Comparison of ENCODE assay signal across 8 cellular contexts in the genomic region with DNA sequence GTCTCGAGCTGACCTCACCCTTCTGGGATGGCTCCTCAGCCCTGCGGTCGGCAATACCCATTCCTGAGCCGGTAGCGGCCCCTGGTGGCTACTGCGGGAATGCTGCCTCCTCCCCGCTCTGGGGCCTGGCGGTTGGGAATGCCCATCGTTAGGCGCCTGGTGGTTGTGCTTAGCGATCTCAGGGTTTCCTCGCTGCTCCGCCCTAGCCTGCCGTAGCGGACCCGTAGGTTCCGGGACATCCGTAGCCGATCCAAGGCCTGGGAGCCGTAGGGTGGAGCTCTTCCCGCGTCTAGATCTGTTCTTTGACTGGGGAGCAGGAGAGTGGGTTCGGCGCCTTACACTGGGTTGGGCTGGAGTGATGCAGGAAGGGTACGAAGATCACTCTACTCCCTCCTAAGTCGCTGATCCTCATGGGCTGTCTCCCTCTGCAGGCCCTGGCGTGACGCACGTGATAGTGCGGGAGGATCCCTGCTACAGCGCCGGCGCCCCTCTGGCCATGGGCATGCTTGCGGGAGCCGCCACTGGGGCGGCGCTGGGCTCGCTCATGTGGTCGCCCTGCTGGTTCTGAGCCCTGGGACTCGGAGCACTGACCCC. TPM values are rescaled to one million over a fixed set of nuclear protein-coding genes. Genes with fewer than 3 reads are reported as not detected.
A peak's percentile ranks its signal among the peaks of the same experiment; 100 is the strongest.
DNase-seq lines count a peak whose midpoint lies in the region; ATAC-seq and TF ChIP-seq lines count a peak whose summit lies in the region.

No MANE protein-coding gene starts in this region.

- H3K36me3 ChIP-seq in right atrium auricular region (no peaks in the 10 kb centered on the region), psoas muscle (ENCODE audit: insufficient read depth in 1 of 2, low read depth in 1 of 2) (no peaks in the 10 kb centered on the region), upper lobe of right lung (no peaks in the 10 kb centered on the region)

- H3K4me1 Mint-ChIP-seq in T-helper 17 cell: peaks cover 24% of the 10 kb centered on the region

- intact Hi-C loops in psoas muscle (cut with DNase I) (loop anchor here (1.0 to 5.0 kb wide), 6 partner anchors 34 to 310 kb away; no protein-coding TSS in a partner anchor), upper lobe of right lung (cut with DNase I) (no loop called here)

- H3K4me1 ChIP-seq in right atrium auricular region (peaks cover 0 to 30% of the 10 kb centered on the region in 2 donors), psoas muscle (peaks cover 17% of the 10 kb centered on the region), upper lobe of right lung (peaks cover 11% of the 10 kb centered on the region)

- peak overlapping the region; percentile 48 for H3K4me3 ChIP-seq in NB4 (ENCODE audit: low read depth, low read length)
- H3K4me3 ChIP-seq in right atrium auricular region: peak overlapping the region; percentile 15 to 41
- H3K4me3 ChIP-seq in psoas muscle: peak overlapping the region; percentile 59
- peak overlapping the region; percentile 30 for H3K4me3 ChIP-seq in upper lobe of right lung

- peak overlapping the region; percentile 49 for H3K4me3 Mint-ChIP-seq in T-helper 17 cell

- peaks cover 4% of the 10 kb centered on the region for H3K36me3 Mint-ChIP-seq in T-helper 17 cell (ENCODE audit: low read depth)

- WGBS in psoas muscle, 3 donors: 5 to 12% (median 11%) methylated on average over 39 to 40 of the region's 40 CpGs

- TF ChIP-seq POLR2A in NB4 (IDR thresholded peaks at IDR 0.05; ENCODE audit: extremely low read depth, insufficient read length): no peak

- peak; percentile 30 for DNase-seq in CMK (ENCODE audit: low read depth)
- DNase-seq in NB4 (ENCODE audit: low read depth): peak; percentile 87
- DNase-seq in T-helper 17 cell: peak; percentile 70 to 90 (median 76)
- DNase-seq in amygdala (lab: John Stamatoyannopoulos, UW): peak in 55 of 56 donors; percentile 48 to 94 (median 81)
- peak; percentile 88 for DNase-seq in right atrium auricular region (ENCODE audit: low spot score)
- DNase-seq in psoas muscle: peak; percentile 90 to 95
- DNase-seq in upper lobe of right lung: peak; percentile 93

- peak overlapping the region in 1 of 2 donors; percentile 13 for H3K27ac ChIP-seq in right atrium auricular region
- no peak overlapping the region for H3K27ac ChIP-seq in psoas muscle
- no peak overlapping the region for H3K27ac ChIP-seq in upper lobe of right lung

- H3K27ac Mint-ChIP-seq in T-helper 17 cell: no peak overlapping the region

- no peaks in the 10 kb centered on the region for H3K27me3 ChIP-seq in right atrium auricular region
- no peaks in the 10 kb centered on the region for H3K27me3 ChIP-seq in psoas muscle (ENCODE audit: insufficient read depth in 3 of 3, low read length in 2 of 3)
- no peaks in the 10 kb centered on the region for H3K27me3 ChIP-seq in upper lobe of right lung

- ATAC-seq in GM21737 (IDR thresholded peaks at IDR 0.05; ENCODE audit: unreplicated experiment) (peak; percentile 74), T-helper 17 cell (peak; percentile 98), psoas muscle (peak; percentile 94 to 98 (median 97)), upper lobe of right lung (peak; percentile 97)

- H3K27me3 Mint-ChIP-seq in T-helper 17 cell: no peaks in the 10 kb centered on the region

- H3K9me3 ChIP-seq in T-helper 17 cell (ENCODE audit: control insufficient read depth, low read length, poor library complexity, severe bottlenecking): no peaks in the 10 kb centered on the region
- H3K9me3 ChIP-seq in right atrium auricular region: no peaks in the 10 kb centered on the region
- H3K9me3 ChIP-seq in psoas muscle: no peaks in the 10 kb centered on the region
- H3K9me3 ChIP-seq in upper lobe of right lung: no peaks in the 10 kb centered on the region

- TF ChIP-seq CTCF in NB4 (IDR thresholded peaks at IDR 0.05; ENCODE audit: low read depth, low read length): peak; percentile 96
- peak; percentile 97 to 98 for TF ChIP-seq CTCF in right atrium auricular region (IDR thresholded peaks at IDR 0.05)
- peak; percentile 99 for TF ChIP-seq CTCF in psoas muscle (IDR thresholded peaks at IDR 0.05)
- peak; percentile 97 for TF ChIP-seq CTCF in upper lobe of right lung (IDR thresholded peaks at IDR 0.05)

RNA-seq across cellular contexts. Expression of a gene that starts 14.8 kb away (rescaled TPM):
- total RNA-seq in T-helper 17 cell (10 to 100 TPM; 26.5 to 33.8 TPM), right atrium auricular region (10 to 100 TPM; 13.0 to 23.8 TPM), psoas muscle (10 to 100 TPM in 2 of 4 donors, 1 to 10 TPM in 2; 8.1 to 13.7 (median 9.9) TPM), upper lobe of right lung (30.5 TPM)
- polyA plus RNA-seq in psoas muscle: 10 to 100 TPM in 1 of 3 donors, 1 to 10 TPM in 1, under 1 TPM in 1; 0.33 to 10.4 (median 5.2) TPM

Comparison
In these comparisons a context has a peak if more than half of its experiments do, and no peak if none do; other contexts are left out.
1. DNase-seq: peak in every context shown above with its lines; median percentile 93 in upper lobe of right lung; 92 in psoas muscle; 88 in right atrium auricular region; 87 in NB4; 81 in amygdala; 76 in T-helper 17 cell; 30 in CMK.